20 cellular contexts compared by ENCODE assay signal in the genomic region with DNA sequence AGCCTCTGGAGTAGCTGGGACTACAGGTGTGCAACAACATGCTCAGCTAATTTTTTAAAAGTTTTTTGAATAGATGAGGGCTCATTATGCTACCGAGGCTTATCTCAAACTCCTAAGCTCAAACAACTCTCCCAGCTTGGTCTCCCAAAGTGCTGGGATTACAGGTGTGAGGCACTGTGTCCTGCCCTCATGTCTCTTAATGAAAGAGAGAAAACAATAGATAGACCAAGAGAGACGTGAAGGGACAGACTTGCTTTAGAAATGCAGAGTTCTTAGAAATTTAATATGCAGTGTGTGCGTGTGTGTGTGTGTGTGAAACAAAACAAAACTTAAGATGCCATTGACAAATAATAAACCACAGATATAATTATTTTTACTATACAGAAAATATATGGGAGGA.
DNase-seq lines count a peak whose midpoint lies in the region; FAIRE-seq and TF ChIP-seq lines count a peak whose summit lies in the region.
"Had no signal": no experiment of that assay in that cellular context is flagged by ENCODE, and none has a peak within 500 bp of the region (broad histone marks: within the 10 kb centered on the region; RNA-seq: fewer than 3 reads in every experiment).

No MANE protein-coding gene starts in this region.

- DNase-seq in HAP-1 (ENCODE audit: low spot score in 2 of 2) (peak; percentile 33 to 51), keratinocyte (ENCODE audit: low read depth, low spot score) (no peak), NCI-H146 treated with DMSO at 0.1 percent for 48 hours (lab: John Stamatoyannopoulos, UW; ENCODE audit: unreplicated experiment) (no peak), NCI-H526 treated with DMSO at 0.1 percent for 48 hours (lab: John Stamatoyannopoulos, UW) (no peak)
- DNase-seq in activated effector memory CD4-positive, alpha-beta T cell treated with anti-CD3 and anti-CD28 coated beads, Interleukin-2, amount 50 U/mL, for 16 hours: no peak
- DNase-seq: 8988T; ACHN; BE2C; Caco-2; CD4-positive, CD25-positive, alpha-beta regulatory T cell; CD8-positive, alpha-beta T cell; DMS153; DND-41; GM23248 had no signal

- H3K27me3 ChIP-seq in BLaER1 treated with 17β-estradiol and CSF1 and Interleukin-3, amounts not matched to agents 10 nM and 100 nM: no peaks in the 10 kb centered on the region
- no peaks in the 10 kb centered on the region for H3K27me3 ChIP-seq in HAP-1 (ENCODE audit: low read depth)
- H3K27me3 ChIP-seq in keratinocyte (ENCODE audit: control insufficient read depth, extremely low read depth, insufficient read depth, low read length): no peaks in the 10 kb centered on the region
- H3K27me3 ChIP-seq: BE2C had no signal

- dilution Hi-C loops in keratinocyte (cut with MboI; ENCODE audit: extremely low pct_ligation_motif_present, low sequenced_read_pairs): no loop called here

- no peak overlapping the region for H3K4me3 ChIP-seq in BLaER1 treated with 17β-estradiol and CSF1 and Interleukin-3, amounts not matched to agents 10 nM and 100 nM
- H3K4me3 ChIP-seq in HAP-1 (no peak overlapping the region), keratinocyte (ENCODE audit: control insufficient read depth in 2 of 3, extremely low read depth in 1 of 3, insufficient read depth in 2 of 3, low read depth in 1 of 3, low read length in 3 of 3) (no peak overlapping the region)
- H3K4me3 ChIP-seq: A549, GM23248 had no signal

- peaks cover 20 to 27% (median 21%) of the 10 kb centered on the region in 11 experiments for H3K9me3 ChIP-seq in BLaER1 treated with 17β-estradiol and CSF1 and Interleukin-3, amounts not matched to agents 10 nM and 100 nM (replicated peaks in 1 of 11)
- H3K9me3 ChIP-seq in HAP-1 (peaks cover 10% of the 10 kb centered on the region), keratinocyte (ENCODE audit: control insufficient read depth, low read depth, low read length) (no peaks in the 10 kb centered on the region)
- H3K9me3 ChIP-seq: BE2C, Caco-2 had no signal

- H2AFZ ChIP-seq in keratinocyte (ENCODE audit: control insufficient read depth, low read length): no peak overlapping the region
- H2AFZ ChIP-seq: GM23248 had no signal

- H3K4me1 ChIP-seq in BLaER1 treated with 17β-estradiol and CSF1 and Interleukin-3, amounts not matched to agents 10 nM and 100 nM: peaks cover 29 to 37% (median 34%) of the 10 kb centered on the region in 10 experiments
- peaks cover 20% of the 10 kb centered on the region for H3K4me1 ChIP-seq in HAP-1
- H3K4me1 ChIP-seq in keratinocyte (ENCODE audit: control insufficient read depth, extremely low read depth, insufficient read depth, low read length): no peaks in the 10 kb centered on the region
- H3K4me1 ChIP-seq: A549, BE2C, Caco-2 had no signal

- H3K9ac ChIP-seq in BLaER1 treated with 17β-estradiol and CSF1 and Interleukin-3, amounts not matched to agents 10 nM and 100 nM: no peak overlapping the region
- no peak overlapping the region for H3K9ac ChIP-seq in keratinocyte (ENCODE audit: control insufficient read depth, extremely low read depth, insufficient read depth, low read length)
- H3K9ac ChIP-seq: GM23248 had no signal

- H3K27ac ChIP-seq in BLaER1 treated with 17β-estradiol and CSF1 and Interleukin-3, amounts not matched to agents 10 nM and 100 nM: peak overlapping the region in 1 of 11 experiments; percentile 50; a peak in 3 of 22 replicates
- no peak overlapping the region for H3K27ac ChIP-seq in keratinocyte (ENCODE audit: control insufficient read depth, insufficient read depth, low read length)
- H3K27ac ChIP-seq: A549, C4-2B, GM23248 had no signal

- TF ChIP-seq CTCF in keratinocyte (optimal IDR thresholded peaks at IDR 0.05 in 1 of 3, IDR thresholded peaks at IDR 0.05 in 1 of 3, conservative IDR thresholded peaks at IDR 0.05 in 1 of 3; ENCODE audit: extremely low read depth in 1 of 3, insufficient read depth in 2 of 3, low read length in 3 of 3): no peak

- no peaks in the 10 kb centered on the region for H3K79me2 ChIP-seq in keratinocyte (ENCODE audit: control insufficient read depth, insufficient read depth, low read length)

- H3K4me2 ChIP-seq in BLaER1 treated with 17β-estradiol and CSF1 and Interleukin-3, amounts not matched to agents 10 nM and 100 nM: peak overlapping the region; percentile 33 to 79 (median 63); a peak in 15 of 22 replicates
- no peak overlapping the region for H3K4me2 ChIP-seq in keratinocyte (ENCODE audit: control insufficient read depth, extremely low read depth, insufficient read depth, low read depth, low read length)
- H3K4me2 ChIP-seq: A549 had no signal

- no peaks in the 10 kb centered on the region for H3K9me1 ChIP-seq in keratinocyte (ENCODE audit: control insufficient read depth, extremely low read depth, insufficient read depth, low read length)

- H4K20me1 ChIP-seq in BLaER1 treated with 17β-estradiol and CSF1 and Interleukin-3, amounts not matched to agents 10 nM and 100 nM: no peaks in the 10 kb centered on the region
- no peaks in the 10 kb centered on the region for H4K20me1 ChIP-seq in keratinocyte (ENCODE audit: control insufficient read depth, extremely low read depth, insufficient read depth, low read length)

- H3K36me3 ChIP-seq in BLaER1 treated with 17β-estradiol and CSF1 and Interleukin-3, amounts not matched to agents 10 nM and 100 nM: peaks cover 16 to 62% (median 47%) of the 10 kb centered on the region in 11 experiments; a peak in 21 of 22 replicates
- H3K36me3 ChIP-seq in HAP-1 (replicated peaks): no peaks in the 10 kb centered on the region
- peaks cover 0 to 5% of the 10 kb centered on the region in 2 experiments for H3K36me3 ChIP-seq in keratinocyte (ENCODE audit: control insufficient read depth in 2 of 2, extremely low read depth in 1 of 2, insufficient read depth in 2 of 2, low read length in 2 of 2)
- H3K36me3 ChIP-seq: BE2C had no signal

- in situ Hi-C loops in HAP-1 (cut with MboI; ENCODE audit: low sequenced_read_pairs): no loop called here

- FAIRE-seq in keratinocyte (lab: Jason Lieb, UNC): peak; percentile 5
- FAIRE-seq: A549, G401.6, GM12892, H54 had no signal

Comparison
In these comparisons a context has a peak if more than half of its experiments do, and no peak if none do; other contexts are left out.
1. DNase-seq: peak in HAP-1 (2 of 2); none in keratinocyte (single experiment), NCI-H146 treated with DMSO at 0.1 percent for 48 hours (single experiment), NCI-H526 treated with DMSO at 0.1 percent for 48 hours (single experiment) and activated effector memory CD4-positive, alpha-beta T cell treated with anti-CD3 and anti-CD28 coated beads, Interleukin-2, amount 50 U/mL, for 16 hours (single experiment).